8 cellular contexts compared by ENCODE assay signal in genomic region chr9:112112941-112113399, GRCh38.
DNase-seq lines count a peak whose midpoint lies in the region; TF ChIP-seq lines count a peak whose summit lies in the region.

No MANE protein-coding gene starts in this region.

- H3K4me3 ChIP-seq in AG10803 (ENCODE audit: low read length) (no peak overlapping the region), epithelial cell of proximal tubule (ENCODE audit: low read depth, low read length) (no peak overlapping the region)

- peak; percentile 14 for DNase-seq in AG10803 (ENCODE audit: low read depth)
- peak; percentile 29 for DNase-seq in GM13976 (ENCODE audit: low spot score)
- DNase-seq in SK-N-DZ (ENCODE audit: low spot score): peak; percentile 11
- no peak for DNase-seq in epithelial cell of proximal tubule (ENCODE audit: low read depth)
- peak; percentile 16 for DNase-seq in stimulated activated CD4-positive, alpha-beta T cell treated with anti-CD3 and anti-CD28 coated beads, Interleukin-1b, Interleukin-23, amount 100 ng/mL, for 48 hours
- DNase-seq in hippocampal formation (lab: John Stamatoyannopoulos, UW): no peak
- no peak for DNase-seq in NAMALWA (ENCODE audit: low spot score)
- no peak for DNase-seq in central memory CD4-positive, alpha-beta T cell

- peak; percentile 49 for TF ChIP-seq CTCF in AG10803 (conservative IDR thresholded peaks at IDR 0.05; ENCODE audit: low read length)
- TF ChIP-seq CTCF in GM13976 (IDR thresholded peaks at IDR 0.05; ENCODE audit: borderline replicate concordance, control extremely low read depth, extremely low read depth, insufficient read depth, missing control alignments): peak; percentile 40
- peak; percentile 80 for TF ChIP-seq CTCF in epithelial cell of proximal tubule (conservative IDR thresholded peaks at IDR 0.05; ENCODE audit: low read depth, low read length)

- in situ Hi-C loops in GM13976 (cut with MboI; ENCODE audit: low sequenced_read_pairs, unreplicated experiment): no loop called here

Comparison
In these comparisons a context has a peak if more than half of its experiments do, and no peak if none do; other contexts are left out.
1. DNase-seq: peak in AG10803 (single experiment), GM13976 (single experiment), SK-N-DZ (single experiment) and stimulated activated CD4-positive, alpha-beta T cell treated with anti-CD3 and anti-CD28 coated beads, Interleukin-1b, Interleukin-23, amount 100 ng/mL, for 48 hours (single experiment); none in epithelial cell of proximal tubule (single experiment), hippocampal formation (0 of 2), NAMALWA (single experiment) and central memory CD4-positive, alpha-beta T cell (single experiment).
2. Peak in every context shown above with its lines, with median percentiles within 50 percentile points of each other: CTCF ChIP-seq.